ENCODE assay signal across 9 cellular contexts in the genomic region with DNA sequence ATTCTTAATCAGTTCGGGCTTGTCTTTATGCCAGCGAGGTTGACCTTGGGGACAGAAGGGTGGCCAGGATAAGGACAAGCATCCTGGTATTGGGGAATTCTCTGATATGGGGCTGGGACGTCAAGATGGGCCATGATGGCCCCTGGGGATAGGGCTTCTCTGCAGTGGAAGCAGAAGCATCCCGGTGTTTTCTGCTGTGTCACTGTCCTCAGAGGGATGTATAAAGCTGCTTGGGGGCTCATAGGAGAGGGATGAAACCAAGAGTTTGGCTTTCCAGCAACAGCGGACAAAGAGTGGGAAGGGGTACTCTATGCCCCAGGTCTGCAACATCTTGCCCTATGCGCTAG. TPM values are rescaled to one million over a fixed set of nuclear protein-coding genes. Genes with fewer than 3 reads are reported as not detected.
DNase-seq lines count a peak whose midpoint lies in the region; ATAC-seq and TF ChIP-seq lines count a peak whose summit lies in the region.
"Had no signal": no experiment of that assay in that cellular context is flagged by ENCODE, and none has a peak within 500 bp of the region (broad histone marks: within the 10 kb centered on the region; RNA-seq: fewer than 3 reads in every experiment).

No MANE protein-coding gene starts in this region.

- peak overlapping the region; percentile 95 to 99 for H3K4me3 ChIP-seq in testis

- no peaks in the 10 kb centered on the region for H3K27me3 ChIP-seq in testis

- TF ChIP-seq POLR2A in testis (IDR thresholded peaks at IDR 0.05): no peak

- peaks cover 15% of the 10 kb centered on the region for H3K27me3 Mint-ChIP-seq in activated naive CD4-positive, alpha-beta T cell treated with anti-CD3 and anti-CD28 coated beads for 36 hours (ENCODE audit: low read depth)
- peaks cover 9% of the 10 kb centered on the region for H3K27me3 Mint-ChIP-seq in activated naive CD8-positive, alpha-beta T cell treated with anti-CD3 and anti-CD28 coated beads for 36 hours
- H3K27me3 Mint-ChIP-seq in memory B cell: peaks cover 17% of the 10 kb centered on the region

- intact Hi-C loops in activated naive CD4-positive, alpha-beta T cell treated with anti-CD3 and anti-CD28 coated beads for 36 hours (cut with micrococcal nuclease): loop anchor here (5.0 to 10.0 kb wide), 4 partner anchors 482 to 760 kb away; a partner anchor contains a TSS
- intact Hi-C loops in testis (cut with DNase I; ENCODE audit: low total_unique reads): no loop called here

- H3K4me3 Mint-ChIP-seq in activated naive CD4-positive, alpha-beta T cell treated with anti-CD3 and anti-CD28 coated beads for 36 hours: peak overlapping the region; percentile 60
- H3K4me3 Mint-ChIP-seq in activated naive CD8-positive, alpha-beta T cell treated with anti-CD3 and anti-CD28 coated beads for 36 hours: peak overlapping the region; percentile 73
- peak overlapping the region; percentile 83 for H3K4me3 Mint-ChIP-seq in memory B cell

- no peaks in the 10 kb centered on the region for H3K9me3 Mint-ChIP-seq in activated naive CD4-positive, alpha-beta T cell treated with anti-CD3 and anti-CD28 coated beads for 36 hours
- no peaks in the 10 kb centered on the region for H3K9me3 Mint-ChIP-seq in activated naive CD4-positive, alpha-beta T cell treated with anti-CD3 and anti-CD28 coated beads, Interleukin-2, amount 50 U/mL, for 72 hours
- H3K9me3 Mint-ChIP-seq in activated naive CD8-positive, alpha-beta T cell treated with anti-CD3 and anti-CD28 coated beads for 36 hours: no peaks in the 10 kb centered on the region
- no peaks in the 10 kb centered on the region for H3K9me3 Mint-ChIP-seq in memory B cell

- ATAC-seq in activated naive CD4-positive, alpha-beta T cell treated with anti-CD3 and anti-CD28 coated beads, Interleukin-2, amount 50 U/mL, for 72 hours: no peak
- ATAC-seq in memory B cell (ENCODE audit: low read depth) (no peak), GM21786 (IDR thresholded peaks at IDR 0.05; ENCODE audit: unreplicated experiment) (no peak), GM21381 (IDR thresholded peaks at IDR 0.05; ENCODE audit: unreplicated experiment) (no peak)

- peaks cover 32% of the 10 kb centered on the region for H3K4me1 Mint-ChIP-seq in activated naive CD4-positive, alpha-beta T cell treated with anti-CD3 and anti-CD28 coated beads for 36 hours (ENCODE audit: low read depth)
- peaks cover 29% of the 10 kb centered on the region for H3K4me1 Mint-ChIP-seq in activated naive CD8-positive, alpha-beta T cell treated with anti-CD3 and anti-CD28 coated beads for 36 hours
- H3K4me1 Mint-ChIP-seq in memory B cell: peaks cover 28% of the 10 kb centered on the region

- TF ChIP-seq CTCF in testis (IDR thresholded peaks at IDR 0.05): no peak

- no peak for DNase-seq in activated naive CD4-positive, alpha-beta T cell treated with anti-CD3 and anti-CD28 coated beads for 36 hours
- no peak for DNase-seq in activated naive CD4-positive, alpha-beta T cell treated with anti-CD3 and anti-CD28 coated beads, Interleukin-2, amount 50 U/mL, for 72 hours (ENCODE audit: low spot score in 2 of 2)
- no peak for DNase-seq in activated naive CD8-positive, alpha-beta T cell treated with anti-CD3 and anti-CD28 coated beads for 36 hours
- no peak for DNase-seq in memory B cell (ENCODE audit: low spot score in 2 of 2)
- DNase-seq in testis: peak; percentile 22
- DNase-seq in NCI-H748 treated with DMSO at 0.1 percent for 48 hours (lab: John Stamatoyannopoulos, UW): no peak

- no peaks in the 10 kb centered on the region for H3K9me3 ChIP-seq in testis

- 22 to 34% methylated on average over 5 to 6 of the region's 6 CpGs for WGBS in testis, 2 donors

- peak overlapping the region; percentile 68 to 95 for H3K27ac ChIP-seq in testis
- H3K27ac ChIP-seq: SK-N-MC had no signal

- H3K4me1 ChIP-seq in testis: peaks cover 29% of the 10 kb centered on the region

- CTCF ChIA-PET in activated naive CD4-positive, alpha-beta T cell treated with anti-CD3 and anti-CD28 coated beads for 36 hours (lab: Charles Lee): no interaction called here

- no peaks in the 10 kb centered on the region for H3K36me3 Mint-ChIP-seq in activated naive CD4-positive, alpha-beta T cell treated with anti-CD3 and anti-CD28 coated beads for 36 hours (ENCODE audit: low read depth)
- H3K36me3 Mint-ChIP-seq in activated naive CD4-positive, alpha-beta T cell treated with anti-CD3 and anti-CD28 coated beads, Interleukin-2, amount 50 U/mL, for 72 hours: peaks cover 0 to 8% of the 10 kb centered on the region in 2 donors
- H3K36me3 Mint-ChIP-seq in activated naive CD8-positive, alpha-beta T cell treated with anti-CD3 and anti-CD28 coated beads for 36 hours: no peaks in the 10 kb centered on the region
- no peaks in the 10 kb centered on the region for H3K36me3 Mint-ChIP-seq in memory B cell

- H3K36me3 ChIP-seq in testis (ENCODE audit: low read depth, missing control alignments): no peaks in the 10 kb centered on the region

- H3K27ac Mint-ChIP-seq in activated naive CD4-positive, alpha-beta T cell treated with anti-CD3 and anti-CD28 coated beads for 36 hours: no peak overlapping the region
- no peak overlapping the region for H3K27ac Mint-ChIP-seq in activated naive CD4-positive, alpha-beta T cell treated with anti-CD3 and anti-CD28 coated beads, Interleukin-2, amount 50 U/mL, for 72 hours
- H3K27ac Mint-ChIP-seq in activated naive CD8-positive, alpha-beta T cell treated with anti-CD3 and anti-CD28 coated beads for 36 hours: no peak overlapping the region
- H3K27ac Mint-ChIP-seq in memory B cell: no peak overlapping the region

RNA-seq across cellular contexts. Expression of a gene that starts 1.4 kb away (rescaled TPM):
- 1 to 10 TPM; 5.6 to 6.2 TPM for total RNA-seq in activated naive CD4-positive, alpha-beta T cell treated with anti-CD3 and anti-CD28 coated beads for 36 hours
- 10 to 100 TPM in 1 of 2 donors, 1 to 10 TPM in 1; 3.5 to 13.5 TPM for total RNA-seq in activated naive CD4-positive, alpha-beta T cell treated with anti-CD3 and anti-CD28 coated beads, Interleukin-2, amount 50 U/mL, for 72 hours
- 1 to 10 TPM; 3.3 to 4.1 TPM for total RNA-seq in activated naive CD8-positive, alpha-beta T cell treated with anti-CD3 and anti-CD28 coated beads for 36 hours
- 100 to 1,000 TPM; 131 to 160 TPM for total RNA-seq in testis
- polyA plus RNA-seq in testis (ENCODE audit: insufficient read depth, low read depth, low replicate concordance): 98.3 TPM

Comparison
In these comparisons a context has a peak if more than half of its experiments do, and no peak if none do; other contexts are left out.
1. RNA of a gene that starts 1.4 kb away (total RNA-seq): 131 to 160 TPM in testis; 3.5 to 13.5 TPM in activated naive CD4-positive, alpha-beta T cell treated with anti-CD3 and anti-CD28 coated beads, Interleukin-2, amount 50 U/mL, for 72 hours, 5.6 to 6.2 TPM in activated naive CD4-positive, alpha-beta T cell treated with anti-CD3 and anti-CD28 coated beads for 36 hours and 3.3 to 4.1 TPM in activated naive CD8-positive, alpha-beta T cell treated with anti-CD3 and anti-CD28 coated beads for 36 hours; every median in the first group is over 4 times any median in the second.
2. Peak in every context shown above with its lines, with median percentiles within 50 percentile points of each other: H3K4me3 Mint-ChIP-seq.